In genomic region chr10:103281753-103282152, GRCh38 we compare ENCODE assay signal across 11 cellular contexts. TPM values are rescaled to one million over a fixed set of nuclear protein-coding genes. Genes with fewer than 3 reads are reported as not detected.
DNase-seq lines count a peak whose midpoint lies in the region; ATAC-seq and TF ChIP-seq lines count a peak whose summit lies in the region.
"Had no signal": no experiment of that assay in that cellular context is flagged by ENCODE, and none has a peak within 500 bp of the region (broad histone marks: within the 10 kb centered on the region; RNA-seq: fewer than 3 reads in every experiment).

No MANE protein-coding gene starts in this region.

- POLR2A ChIA-PET in Caco-2 (lab: Charles Lee): no interaction called here
- POLR2A ChIA-PET in Panc1 (lab: Charles Lee): no interaction called here

- DNase-seq in Caco-2: peak; percentile 47 to 57
- DNase-seq in NCI-H128 (lab: John Stamatoyannopoulos, UW; ENCODE audit: unreplicated experiment): peak; percentile 21
- DNase-seq in Panc1 (ENCODE audit: low read depth, low spot score): no peak
- peak; percentile 83 for DNase-seq in iPS-NIHi11 (ENCODE audit: low spot score)
- DNase-seq in ACHN: no peak
- DNase-seq in sciatic nerve (ENCODE audit: low spot score): no peak
- no peak for DNase-seq in SKM-1 (lab: John Stamatoyannopoulos, UW; ENCODE audit: unreplicated experiment)
- no peak for DNase-seq in omental fat pad (ENCODE audit: low spot score)
- DNase-seq: activated naive CD8-positive, alpha-beta T cell treated with anti-CD3 and anti-CD28 coated beads, Interleukin-2, amount 10 ng/mL, durations not matched to agents 7 days and 5 days; gastrocnemius medialis had no signal

- no peaks in the 10 kb centered on the region; the same call in 1 of the 2 replicates for H3K27me3 ChIP-seq in Caco-2 (replicated peaks; ENCODE audit: control insufficient read depth, insufficient read depth, low read length)
- peaks cover 10% of the 10 kb centered on the region for H3K27me3 ChIP-seq in Panc1 (ENCODE audit: control insufficient read depth, insufficient read depth, low read length)

- no peak overlapping the region for H3K4me3 Mint-ChIP-seq in Caco-2 (ENCODE audit: unreplicated experiment)
- H3K4me3 Mint-ChIP-seq: activated naive CD8-positive, alpha-beta T cell treated with anti-CD3 and anti-CD28 coated beads, Interleukin-2, amount 10 ng/mL, durations not matched to agents 7 days and 5 days had no signal

- H3K36me3 ChIP-seq in Caco-2 (ENCODE audit: control insufficient read depth, insufficient read depth, low read length) (no peaks in the 10 kb centered on the region), Panc1 (ENCODE audit: control insufficient read depth, insufficient read depth, low read length) (no peaks in the 10 kb centered on the region)
- H3K36me3 ChIP-seq: gastrocnemius medialis had no signal

- in situ Hi-C loops in Panc1 (cut with HindIII; ENCODE audit: low pct_unique_long_range_greater_than_20kb, low sequenced_read_pairs) (no loop called here), ACHN (cut with HindIII; ENCODE audit: low pct_ligation_motif_present, low pct_unique_long_range_greater_than_20kb, low sequenced_read_pairs) (no loop called here)

- ATAC-seq in Panc1: 0 out of 2 replicates have a peak, but pooled peaks have one; percentile 27
- ATAC-seq in sciatic nerve: no peak
- ATAC-seq in omental fat pad (ENCODE audit: low FRiP score): no peak
- ATAC-seq: gastrocnemius medialis had no signal

- H3K9me3 ChIP-seq in Caco-2 (no peaks in the 10 kb centered on the region), Panc1 (ENCODE audit: control insufficient read depth, insufficient read depth, low read depth, low read length) (no peaks in the 10 kb centered on the region)
- H3K9me3 ChIP-seq: gastrocnemius medialis had no signal

- no peaks in the 10 kb centered on the region for H3K36me3 Mint-ChIP-seq in Caco-2 (ENCODE audit: insufficient read depth, unreplicated experiment)
- H3K36me3 Mint-ChIP-seq: activated naive CD8-positive, alpha-beta T cell treated with anti-CD3 and anti-CD28 coated beads, Interleukin-2, amount 10 ng/mL, durations not matched to agents 7 days and 5 days had no signal

- H3K27ac ChIP-seq in Panc1 (ENCODE audit: low read length): no peak overlapping the region
- H3K27ac ChIP-seq: gastrocnemius medialis had no signal

- CTCF ChIA-PET in Caco-2 (lab: Charles Lee) (interaction anchor here (0.6 kb wide), 1 partner anchor 37 kb away, joined by 3 read pairs; no protein-coding TSS in a partner anchor), Panc1 (lab: Charles Lee) (no interaction called here)

- BruUV-seq in Caco-2 (replicated peaks; lab: Mats Ljungman, UMichigan) (no TSS peak), Panc1 (replicated peaks; lab: Mats Ljungman, UMichigan) (no TSS peak)

- intact Hi-C loops in Caco-2 (cut with micrococcal nuclease; ENCODE audit: unreplicated experiment) (no loop called here), Panc1 (cut with micrococcal nuclease; ENCODE audit: unreplicated experiment) (no loop called here), sciatic nerve (cut with DNase I) (no loop called here)

- peaks cover 15% of the 10 kb centered on the region for H3K27me3 Mint-ChIP-seq in Caco-2 (ENCODE audit: insufficient read depth, unreplicated experiment)

- H3K4me1 ChIP-seq in Caco-2 (0 out of 2 replicates have a peak, but pooled peaks cover 4% of the 10 kb centered on the region), Panc1 (ENCODE audit: control insufficient read depth, insufficient read depth, low read length) (0 out of 2 replicates have a peak, but pooled peaks cover 3% of the 10 kb centered on the region)
- H3K4me1 ChIP-seq: gastrocnemius medialis had no signal

- H3K4me1 Mint-ChIP-seq in Caco-2 (ENCODE audit: low read depth, unreplicated experiment): peaks cover 8% of the 10 kb centered on the region

- TF ChIP-seq CTCF in Caco-2 (IDR thresholded peaks at IDR 0.05; ENCODE audit: insufficient read depth in 1 of 2, low read depth in 1 of 2, low read length in 1 of 2, severe bottlenecking in 1 of 2, unreplicated experiment in 1 of 2) (no peak), Panc1 (IDR thresholded peaks at IDR 0.05) (no peak), omental fat pad (IDR thresholded peaks at IDR 0.05) (no peak)

- no peak overlapping the region for H3K27ac Mint-ChIP-seq in Caco-2 (ENCODE audit: unreplicated experiment)
- H3K27ac Mint-ChIP-seq: activated naive CD8-positive, alpha-beta T cell treated with anti-CD3 and anti-CD28 coated beads, Interleukin-2, amount 10 ng/mL, durations not matched to agents 7 days and 5 days had no signal

- H3K4me3 ChIP-seq in Caco-2 (ENCODE audit: low read depth, low read length) (no peak overlapping the region), Panc1 (ENCODE audit: low read depth in 2 of 2, low read length in 2 of 2) (peak overlapping the region; percentile 12 to 13; a peak in 2 of 4 replicates)
- H3K4me3 ChIP-seq: gastrocnemius medialis had no signal

- H3K9me3 Mint-ChIP-seq in Caco-2 (ENCODE audit: unreplicated experiment): peaks cover 10% of the 10 kb centered on the region

RNA-seq across cellular contexts. Expression of gene INA, which starts 4.8 kb away (rescaled TPM):
- total RNA-seq in Caco-2 (2022) (0.51 and 0.52 TPM in 2 replicates), Panc1 (2021; ENCODE audit: unreplicated experiment) (0.08 TPM), sciatic nerve (not detected), omental fat pad (not detected)
- polyA plus RNA-seq in Panc1 (2012; ENCODE audit: insufficient read length): 0.16 TPM

RNA-seq across cellular contexts. Expression of gene RPEL1, which starts 36.1 kb away (rescaled TPM):
- 0.21 TPM in 1 of 2 replicates, not detected in the other for total RNA-seq in Caco-2 (2022)
- 0.10 TPM for total RNA-seq in Panc1 (2021; ENCODE audit: unreplicated experiment)
- polyA plus RNA-seq in Panc1 (2012; ENCODE audit: insufficient read length): 0.19 TPM
- not detected for total RNA-seq in sciatic nerve
- not detected for total RNA-seq in omental fat pad
- total RNA-seq: activated naive CD8-positive, alpha-beta T cell treated with anti-CD3 and anti-CD28 coated beads, Interleukin-2, amount 10 ng/mL, durations not matched to agents 7 days and 5 days; gastrocnemius medialis; T-helper 2 cell treated with Interferon-gamma antibody and Interleukin-4, amounts not matched to agents 100 ng/mL and 5 ng/mL, for 36 hours had no signal

Comparison
In these comparisons a context has a peak if more than half of its experiments do, and no peak if none do; other contexts are left out.
1. DNase-seq: peak in Caco-2 (2 of 2), NCI-H128 (single experiment) and iPS-NIHi11 (single experiment); none in Panc1 (single experiment), ACHN (single experiment), sciatic nerve (single experiment), SKM-1 (single experiment) and omental fat pad (single experiment).